ENCODE assay signal across 4 cellular contexts in the genomic region with DNA sequence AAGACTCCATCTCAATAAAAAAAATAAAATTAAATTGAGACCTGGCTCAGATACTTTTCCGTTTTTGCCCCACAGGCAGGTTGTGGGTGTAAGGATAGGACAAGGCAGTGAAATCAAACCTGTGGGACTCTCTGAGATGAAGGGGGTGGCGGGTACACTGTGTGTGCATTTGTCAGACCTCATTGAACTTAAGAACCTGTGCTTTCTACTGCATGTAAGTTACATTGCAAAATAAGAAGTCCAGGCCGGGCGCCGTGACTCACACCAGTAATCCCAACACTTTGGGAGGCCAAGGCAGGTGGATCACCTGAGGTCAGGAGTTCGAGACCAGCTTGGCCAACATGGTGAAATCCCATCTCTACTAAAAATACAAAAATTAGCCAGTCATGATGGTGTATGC. TPM values are rescaled to one million over a fixed set of nuclear protein-coding genes. Genes with fewer than 3 reads are reported as not detected.
"Had no signal": no experiment of that assay in that cellular context is flagged by ENCODE, and none has a peak within 500 bp of the region (broad histone marks: within the 10 kb centered on the region; RNA-seq: fewer than 3 reads in every experiment).

No MANE protein-coding gene starts in this region.

RNA-seq across cellular contexts. Expression of gene CSF1R, which starts 1.6 kb away (rescaled TPM):
- total RNA-seq: activated CD4-positive, alpha-beta T cell treated with anti-CD3 and anti-CD28 coated beads, Interleukin-2, amount 10 ng/mL, durations not matched to agents 24 days and 14 days; bronchial epithelial cell; endothelial cell of umbilical vein; neural crest cell had no signal
- polyA plus RNA-seq: endothelial cell of umbilical vein had no signal
